Comparison of ENCODE assay signal across 1 cellular context in genomic region chr17:47686661-47687327, GRCh38.
TF ChIP-seq lines count a peak whose summit lies in the region.

No MANE protein-coding gene starts in this region.

TF ChIP-seq in HepG2, 621 proteins besides CTCF, POLR2A, EP300 and RAD21 (continued from another document and continues in another):
- TF ChIP-seq PREB (CRISPR knock-in tag; IDR thresholded peaks at IDR 0.05) (no peak), TBX3 (IDR thresholded peaks at IDR 0.05; ENCODE audit: borderline replicate concordance) (peak; percentile 8; the same call in 1 of the 2 replicates), ZNF441 (CRISPR knock-in tag; IDR thresholded peaks at IDR 0.05; ENCODE audit: borderline replicate concordance) (no peak), RFXAP (CRISPR knock-in tag; IDR thresholded peaks at IDR 0.05; ENCODE audit: borderline replicate concordance) (no peak), ZNF124 (CRISPR knock-in tag; IDR thresholded peaks at IDR 0.05) (no peak), TRAFD1 (CRISPR knock-in tag; IDR thresholded peaks at IDR 0.05; ENCODE audit: borderline replicate concordance) (no peak), BRD4 (CRISPR knock-in tag; IDR thresholded peaks at IDR 0.05) (no peak), POLR2AphosphoS2 (IDR thresholded peaks at IDR 0.05; ENCODE audit: low read depth, low read length) (no peak), KLF16 (CRISPR knock-in tag; IDR thresholded peaks at IDR 0.05) (0 out of 4 replicates have a peak, but pooled peaks of 1 of the 2 experiments have one; percentile 14), PRDM4 (CRISPR knock-in tag; IDR thresholded peaks at IDR 0.05; ENCODE audit: borderline replicate concordance) (no peak), PAWR (CRISPR knock-in tag; IDR thresholded peaks at IDR 0.05; ENCODE audit: borderline replicate concordance) (no peak), SRF (IDR thresholded peaks at IDR 0.05; ENCODE audit: low read depth, low read length) (peak; percentile 90), ZFP36L1 (CRISPR knock-in tag; IDR thresholded peaks at IDR 0.05) (no peak), ETV6 (CRISPR knock-in tag; conservative IDR thresholded peaks at IDR 0.05) (no peak), SNAI1 (CRISPR knock-in tag; IDR thresholded peaks at IDR 0.05; ENCODE audit: borderline replicate concordance) (no peak), ZNF557 (CRISPR knock-in tag; IDR thresholded peaks at IDR 0.05) (no peak), ZNF281 (CRISPR knock-in tag; IDR thresholded peaks at IDR 0.05; ENCODE audit: borderline replicate concordance) (no peak), KLF9 (CRISPR knock-in tag; IDR thresholded peaks at IDR 0.05; ENCODE audit: low read depth) (no peak; the same call in 1 of the 2 replicates), GATAD2A (CRISPR knock-in tag; IDR thresholded peaks at IDR 0.05) (peak; percentile 85), MATR3 (CRISPR knock-in tag; IDR thresholded peaks at IDR 0.05) (no peak), ZBTB43 (CRISPR knock-in tag; conservative IDR thresholded peaks at IDR 0.05) (no peak), KMT2B (CRISPR knock-in tag; IDR thresholded peaks at IDR 0.05) (no peak), SCMH1 (CRISPR knock-in tag; IDR thresholded peaks at IDR 0.05; ENCODE audit: borderline replicate concordance) (no peak), ZNF17 (CRISPR knock-in tag; IDR thresholded peaks at IDR 0.05) (no peak), ZFP36 (IDR thresholded peaks at IDR 0.05; ENCODE audit: borderline replicate concordance, low read depth, low read length, partially characterized antibody) (no peak), ARID3A (IDR thresholded peaks at IDR 0.05; ENCODE audit: low read depth, low read length) (peak; percentile 91), SNAPC2 (CRISPR knock-in tag; IDR thresholded peaks at IDR 0.05) (no peak), ZBTB8A (CRISPR knock-in tag; IDR thresholded peaks at IDR 0.05; ENCODE audit: borderline replicate concordance, low read depth) (no peak), NPAS2 (CRISPR knock-in tag; IDR thresholded peaks at IDR 0.05; ENCODE audit: borderline replicate concordance) (no peak), FOXA1 (IDR thresholded peaks at IDR 0.05) (no peak), FOXA1 (CRISPR knock-in tag; IDR thresholded peaks at IDR 0.05) (peak; percentile 59), ZNF180 (CRISPR knock-in tag; IDR thresholded peaks at IDR 0.05; ENCODE audit: borderline replicate concordance, low read depth) (no peak), TCF12 (IDR thresholded peaks at IDR 0.05) (no peak), TCF12 (CRISPR knock-in tag; IDR thresholded peaks at IDR 0.05) (0 out of 2 replicates have a peak, but pooled peaks have one; percentile 15), ONECUT2 (CRISPR knock-in tag; IDR thresholded peaks at IDR 0.05) (no peak), CENPT (CRISPR knock-in tag; IDR thresholded peaks at IDR 0.05; ENCODE audit: low read depth) (no peak), ZNF383 (CRISPR knock-in tag; IDR thresholded peaks at IDR 0.05; ENCODE audit: borderline replicate concordance) (no peak), KDM5B (CRISPR knock-in tag; IDR thresholded peaks at IDR 0.05; ENCODE audit: borderline replicate concordance) (no peak), JDP2 (CRISPR knock-in tag; IDR thresholded peaks at IDR 0.05; ENCODE audit: borderline replicate concordance) (no peak), ZNF484 (CRISPR knock-in tag; IDR thresholded peaks at IDR 0.05; ENCODE audit: borderline replicate concordance, low read depth) (no peak), RNF219 (CRISPR knock-in tag; IDR thresholded peaks at IDR 0.05) (no peak), ZNF10 (CRISPR knock-in tag; IDR thresholded peaks at IDR 0.05; ENCODE audit: borderline replicate concordance, low read depth) (no peak), ZBTB21 (CRISPR knock-in tag; IDR thresholded peaks at IDR 0.05) (peak; percentile 96), ZNF629 (CRISPR knock-in tag; conservative IDR thresholded peaks at IDR 0.05) (no peak), ZFP36L2 (CRISPR knock-in tag; IDR thresholded peaks at IDR 0.05) (no peak), MIER2 (CRISPR knock-in tag; IDR thresholded peaks at IDR 0.05) (no peak), ZBTB46 (CRISPR knock-in tag; IDR thresholded peaks at IDR 0.05; ENCODE audit: borderline replicate concordance) (no peak), ZNF687 (CRISPR knock-in tag; IDR thresholded peaks at IDR 0.05) (no peak)
